In the genomic region with DNA sequence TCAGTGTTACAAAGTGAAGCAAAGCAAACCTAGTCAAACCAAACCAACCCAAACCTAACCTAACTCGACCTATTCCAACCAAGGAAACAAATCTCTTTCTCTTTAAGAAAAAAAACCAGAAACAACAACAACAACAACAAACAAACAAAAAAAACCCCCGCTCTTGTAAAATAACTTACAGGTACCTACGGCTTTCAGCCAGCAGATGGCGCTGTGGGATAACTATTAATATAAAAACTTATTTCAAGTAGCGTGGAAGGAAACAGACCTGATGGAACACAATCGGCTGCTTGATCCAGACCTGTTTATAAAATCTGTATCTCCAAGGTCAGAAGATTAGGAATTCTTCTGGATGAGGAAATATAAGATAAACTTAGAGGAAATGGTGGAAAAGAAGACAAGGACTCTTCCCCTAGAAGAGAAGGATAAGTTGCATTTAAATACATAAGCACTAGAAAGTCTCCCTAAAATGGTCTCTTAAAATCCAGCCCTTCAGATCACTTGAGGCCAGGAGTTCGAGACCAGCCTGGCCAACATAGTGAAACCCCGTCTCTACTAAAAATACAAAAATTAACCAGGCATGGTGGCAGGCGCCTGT, we compare ENCODE assay signal across 1 cellular context.
TF ChIP-seq lines count a peak whose summit lies in the region.

No MANE protein-coding gene starts in this region.

TF ChIP-seq in HepG2, 621 proteins besides CTCF, POLR2A, EP300 and RAD21 (continued from another document):
- TF ChIP-seq, protein P1, sequence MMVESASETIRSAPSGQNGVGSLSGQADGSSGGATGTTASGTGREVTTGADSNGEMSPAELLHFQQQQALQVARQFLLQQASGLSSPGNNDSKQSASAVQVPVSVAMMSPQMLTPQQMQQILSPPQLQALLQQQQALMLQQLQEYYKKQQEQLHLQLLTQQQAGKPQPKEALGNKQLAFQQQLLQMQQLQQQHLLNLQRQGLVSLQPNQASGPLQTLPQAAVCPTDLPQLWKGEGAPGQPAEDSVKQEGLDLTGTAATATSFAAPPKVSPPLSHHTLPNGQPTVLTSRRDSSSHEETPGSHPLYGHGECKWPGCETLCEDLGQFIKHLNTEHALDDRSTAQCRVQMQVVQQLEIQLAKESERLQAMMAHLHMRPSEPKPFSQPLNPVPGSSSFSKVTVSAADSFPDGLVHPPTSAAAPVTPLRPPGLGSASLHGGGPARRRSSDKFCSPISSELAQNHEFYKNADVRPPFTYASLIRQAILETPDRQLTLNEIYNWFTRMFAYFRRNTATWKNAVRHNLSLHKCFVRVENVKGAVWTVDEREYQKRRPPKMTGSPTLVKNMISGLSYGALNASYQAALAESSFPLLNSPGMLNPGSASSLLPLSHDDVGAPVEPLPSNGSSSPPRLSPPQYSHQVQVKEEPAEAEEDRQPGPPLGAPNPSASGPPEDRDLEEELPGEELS (CRISPR knock-in tag; IDR thresholded peaks at IDR 0.05) = 0 out of 2 replicates have a peak, but pooled peaks have one; percentile 19
- TF ChIP-seq IRF2 (CRISPR knock-in tag; IDR thresholded peaks at IDR 0.05) = no peak
- peak; percentile 79 for TF ChIP-seq STAG1 (CRISPR knock-in tag; IDR thresholded peaks at IDR 0.05)
- no peak for TF ChIP-seq HOXA3 (CRISPR knock-in tag; IDR thresholded peaks at IDR 0.05)
- TF ChIP-seq FOXP1 (IDR thresholded peaks at IDR 0.05) = peak; percentile 79; the same call in 1 of the 2 replicates
- TF ChIP-seq FOXP1 (CRISPR knock-in tag; IDR thresholded peaks at IDR 0.05) = no peak
- TF ChIP-seq SMC3 (IDR thresholded peaks at IDR 0.05; ENCODE audit: low read length) = peak; percentile 39; the same call in 1 of the 2 replicates
- TF ChIP-seq ZMYM4 (CRISPR knock-in tag; IDR thresholded peaks at IDR 0.05) = no peak
